In the genomic region with DNA sequence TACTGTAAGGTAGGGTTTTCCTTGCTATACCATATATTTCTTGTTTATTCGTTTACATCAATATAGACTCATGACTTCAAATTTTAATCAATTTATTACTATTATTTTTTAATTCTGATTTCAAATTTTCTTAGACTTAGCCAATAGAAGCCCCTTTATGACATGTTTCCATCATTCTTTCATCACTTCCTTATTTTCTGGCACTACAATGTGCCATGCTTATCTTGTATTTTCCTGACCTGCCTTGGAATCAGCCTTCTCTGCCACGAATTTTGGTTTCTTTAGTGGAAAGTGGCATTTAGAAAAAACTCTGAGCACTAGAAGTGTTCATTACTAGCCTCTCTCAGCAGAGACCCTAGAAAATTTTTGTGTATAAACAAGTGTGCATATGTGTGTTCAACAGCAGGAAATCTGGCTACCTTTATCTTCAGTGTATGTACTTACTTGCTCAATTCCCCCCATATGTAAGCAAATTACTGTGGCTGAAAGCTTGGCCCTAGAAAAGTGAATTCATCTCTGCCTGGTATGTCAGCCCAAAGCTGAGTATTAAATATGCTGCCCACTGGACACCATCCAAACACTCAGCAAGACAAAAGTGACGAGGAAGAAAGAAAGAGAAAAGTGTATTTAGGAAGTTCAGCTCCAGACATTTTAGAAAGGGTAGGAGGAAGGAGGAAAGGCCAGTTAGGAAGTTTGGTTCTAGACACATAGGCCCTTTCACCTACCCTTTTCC, we compare ENCODE assay signal across 1 cellular context.
TF ChIP-seq lines count a peak whose summit lies in the region.

No MANE protein-coding gene starts in this region.

TF ChIP-seq in HepG2, 621 proteins besides CTCF, POLR2A, EP300 and RAD21 (continued from another document and continues in another):
- TF ChIP-seq, protein P1, sequence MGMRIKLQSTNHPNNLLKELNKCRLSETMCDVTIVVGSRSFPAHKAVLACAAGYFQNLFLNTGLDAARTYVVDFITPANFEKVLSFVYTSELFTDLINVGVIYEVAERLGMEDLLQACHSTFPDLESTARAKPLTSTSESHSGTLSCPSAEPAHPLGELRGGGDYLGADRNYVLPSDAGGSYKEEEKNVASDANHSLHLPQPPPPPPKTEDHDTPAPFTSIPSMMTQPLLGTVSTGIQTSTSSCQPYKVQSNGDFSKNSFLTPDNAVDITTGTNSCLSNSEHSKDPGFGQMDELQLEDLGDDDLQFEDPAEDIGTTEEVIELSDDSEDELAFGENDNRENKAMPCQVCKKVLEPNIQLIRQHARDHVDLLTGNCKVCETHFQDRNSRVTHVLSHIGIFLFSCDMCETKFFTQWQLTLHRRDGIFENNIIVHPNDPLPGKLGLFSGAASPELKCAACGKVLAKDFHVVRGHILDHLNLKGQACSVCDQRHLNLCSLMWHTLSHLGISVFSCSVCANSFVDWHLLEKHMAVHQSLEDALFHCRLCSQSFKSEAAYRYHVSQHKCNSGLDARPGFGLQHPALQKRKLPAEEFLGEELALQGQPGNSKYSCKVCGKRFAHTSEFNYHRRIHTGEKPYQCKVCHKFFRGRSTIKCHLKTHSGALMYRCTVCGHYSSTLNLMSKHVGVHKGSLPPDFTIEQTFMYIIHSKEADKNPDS (CRISPR knock-in tag; IDR thresholded peaks at IDR 0.05): peak; percentile 76; the same call in 1 of the 2 replicates
- TF ChIP-seq, protein P2, sequence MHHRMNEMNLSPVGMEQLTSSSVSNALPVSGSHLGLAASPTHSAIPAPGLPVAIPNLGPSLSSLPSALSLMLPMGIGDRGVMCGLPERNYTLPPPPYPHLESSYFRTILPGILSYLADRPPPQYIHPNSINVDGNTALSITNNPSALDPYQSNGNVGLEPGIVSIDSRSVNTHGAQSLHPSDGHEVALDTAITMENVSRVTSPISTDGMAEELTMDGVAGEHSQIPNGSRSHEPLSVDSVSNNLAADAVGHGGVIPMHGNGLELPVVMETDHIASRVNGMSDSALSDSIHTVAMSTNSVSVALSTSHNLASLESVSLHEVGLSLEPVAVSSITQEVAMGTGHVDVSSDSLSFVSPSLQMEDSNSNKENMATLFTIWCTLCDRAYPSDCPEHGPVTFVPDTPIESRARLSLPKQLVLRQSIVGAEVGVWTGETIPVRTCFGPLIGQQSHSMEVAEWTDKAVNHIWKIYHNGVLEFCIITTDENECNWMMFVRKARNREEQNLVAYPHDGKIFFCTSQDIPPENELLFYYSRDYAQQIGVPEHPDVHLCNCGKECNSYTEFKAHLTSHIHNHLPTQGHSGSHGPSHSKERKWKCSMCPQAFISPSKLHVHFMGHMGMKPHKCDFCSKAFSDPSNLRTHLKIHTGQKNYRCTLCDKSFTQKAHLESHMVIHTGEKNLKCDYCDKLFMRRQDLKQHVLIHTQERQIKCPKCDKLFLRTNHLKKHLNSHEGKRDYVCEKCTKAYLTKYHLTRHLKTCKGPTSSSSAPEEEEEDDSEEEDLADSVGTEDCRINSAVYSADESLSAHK (CRISPR knock-in tag; IDR thresholded peaks at IDR 0.05; ENCODE audit: borderline replicate concordance): no peak
- TF ChIP-seq NR2F2 (IDR thresholded peaks at IDR 0.05; ENCODE audit: borderline replicate concordance, low read depth) (no peak), ZNF253 (CRISPR knock-in tag; IDR thresholded peaks at IDR 0.05; ENCODE audit: borderline replicate concordance) (no peak), HES4 (CRISPR knock-in tag; IDR thresholded peaks at IDR 0.05; ENCODE audit: borderline replicate concordance) (no peak), ZNF652 (CRISPR knock-in tag; IDR thresholded peaks at IDR 0.05; ENCODE audit: borderline replicate concordance, low read depth) (no peak), ZNF766 (CRISPR knock-in tag; IDR thresholded peaks at IDR 0.05; ENCODE audit: borderline replicate concordance) (no peak), ZNF543 (CRISPR knock-in tag; IDR thresholded peaks at IDR 0.05) (no peak), ZMYM3 (CRISPR knock-in tag; IDR thresholded peaks at IDR 0.05) (no peak), ARNTL (CRISPR knock-in tag; IDR thresholded peaks at IDR 0.05) (no peak), PCBP1 (IDR thresholded peaks at IDR 0.05; ENCODE audit: borderline replicate concordance, low read depth, low read length) (no peak), SRSF4 (IDR thresholded peaks at IDR 0.05; ENCODE audit: low read depth, low read length, poor library complexity, severe bottlenecking) (no peak), RBM22 (optimal IDR thresholded peaks at IDR 0.05; ENCODE audit: low read length) (no peak), ZFP36L2 (CRISPR knock-in tag; IDR thresholded peaks at IDR 0.05) (no peak), SOX5 (CRISPR knock-in tag; IDR thresholded peaks at IDR 0.05; ENCODE audit: borderline replicate concordance) (no peak), POLR2AphosphoS2 (IDR thresholded peaks at IDR 0.05; ENCODE audit: low read depth, low read length) (no peak), MXI1 (IDR thresholded peaks at IDR 0.05; ENCODE audit: borderline replicate concordance, low read depth, low read length) (no peak), AKAP8 (CRISPR knock-in tag; IDR thresholded peaks at IDR 0.05) (no peak), RFXANK (CRISPR knock-in tag; IDR thresholded peaks at IDR 0.05) (no peak), CHD4 (IDR thresholded peaks at IDR 0.05; ENCODE audit: borderline replicate concordance, low read length) (no peak)
- TF ChIP-seq, protein P3, sequence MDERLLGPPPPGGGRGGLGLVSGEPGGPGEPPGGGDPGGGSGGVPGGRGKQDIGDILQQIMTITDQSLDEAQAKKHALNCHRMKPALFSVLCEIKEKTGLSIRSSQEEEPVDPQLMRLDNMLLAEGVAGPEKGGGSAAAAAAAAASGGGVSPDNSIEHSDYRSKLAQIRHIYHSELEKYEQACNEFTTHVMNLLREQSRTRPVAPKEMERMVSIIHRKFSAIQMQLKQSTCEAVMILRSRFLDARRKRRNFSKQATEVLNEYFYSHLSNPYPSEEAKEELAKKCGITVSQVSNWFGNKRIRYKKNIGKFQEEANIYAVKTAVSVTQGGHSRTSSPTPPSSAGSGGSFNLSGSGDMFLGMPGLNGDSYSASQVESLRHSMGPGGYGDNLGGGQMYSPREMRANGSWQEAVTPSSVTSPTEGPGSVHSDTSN (CRISPR knock-in tag; IDR thresholded peaks at IDR 0.05): no peak
- TF ChIP-seq, protein P4, sequence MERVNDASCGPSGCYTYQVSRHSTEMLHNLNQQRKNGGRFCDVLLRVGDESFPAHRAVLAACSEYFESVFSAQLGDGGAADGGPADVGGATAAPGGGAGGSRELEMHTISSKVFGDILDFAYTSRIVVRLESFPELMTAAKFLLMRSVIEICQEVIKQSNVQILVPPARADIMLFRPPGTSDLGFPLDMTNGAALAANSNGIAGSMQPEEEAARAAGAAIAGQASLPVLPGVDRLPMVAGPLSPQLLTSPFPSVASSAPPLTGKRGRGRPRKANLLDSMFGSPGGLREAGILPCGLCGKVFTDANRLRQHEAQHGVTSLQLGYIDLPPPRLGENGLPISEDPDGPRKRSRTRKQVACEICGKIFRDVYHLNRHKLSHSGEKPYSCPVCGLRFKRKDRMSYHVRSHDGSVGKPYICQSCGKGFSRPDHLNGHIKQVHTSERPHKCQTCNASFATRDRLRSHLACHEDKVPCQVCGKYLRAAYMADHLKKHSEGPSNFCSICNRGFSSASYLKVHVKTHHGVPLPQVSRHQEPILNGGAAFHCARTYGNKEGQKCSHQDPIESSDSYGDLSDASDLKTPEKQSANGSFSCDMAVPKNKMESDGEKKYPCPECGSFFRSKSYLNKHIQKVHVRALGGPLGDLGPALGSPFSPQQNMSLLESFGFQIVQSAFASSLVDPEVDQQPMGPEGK (CRISPR knock-in tag; IDR thresholded peaks at IDR 0.05): no peak
- TF ChIP-seq, protein P5, sequence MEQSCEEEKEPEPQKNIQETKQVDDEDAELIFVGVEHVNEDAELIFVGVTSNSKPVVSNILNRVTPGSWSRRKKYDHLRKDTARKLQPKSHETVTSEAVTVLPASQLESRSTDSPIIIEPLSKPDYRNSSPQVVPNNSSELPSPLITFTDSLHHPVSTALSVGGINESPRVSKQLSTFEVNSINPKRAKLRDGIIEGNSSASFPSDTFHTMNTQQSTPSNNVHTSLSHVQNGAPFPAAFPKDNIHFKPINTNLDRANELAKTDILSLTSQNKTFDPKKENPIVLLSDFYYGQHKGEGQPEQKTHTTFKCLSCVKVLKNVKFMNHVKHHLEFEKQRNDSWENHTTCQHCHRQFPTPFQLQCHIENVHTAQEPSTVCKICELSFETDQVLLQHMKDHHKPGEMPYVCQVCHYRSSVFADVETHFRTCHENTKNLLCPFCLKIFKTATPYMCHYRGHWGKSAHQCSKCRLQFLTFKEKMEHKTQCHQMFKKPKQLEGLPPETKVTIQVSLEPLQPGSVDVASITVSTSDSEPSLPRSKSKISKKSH (CRISPR knock-in tag; IDR thresholded peaks at IDR 0.05; ENCODE audit: borderline replicate concordance): no peak
- TF ChIP-seq, protein P6, sequence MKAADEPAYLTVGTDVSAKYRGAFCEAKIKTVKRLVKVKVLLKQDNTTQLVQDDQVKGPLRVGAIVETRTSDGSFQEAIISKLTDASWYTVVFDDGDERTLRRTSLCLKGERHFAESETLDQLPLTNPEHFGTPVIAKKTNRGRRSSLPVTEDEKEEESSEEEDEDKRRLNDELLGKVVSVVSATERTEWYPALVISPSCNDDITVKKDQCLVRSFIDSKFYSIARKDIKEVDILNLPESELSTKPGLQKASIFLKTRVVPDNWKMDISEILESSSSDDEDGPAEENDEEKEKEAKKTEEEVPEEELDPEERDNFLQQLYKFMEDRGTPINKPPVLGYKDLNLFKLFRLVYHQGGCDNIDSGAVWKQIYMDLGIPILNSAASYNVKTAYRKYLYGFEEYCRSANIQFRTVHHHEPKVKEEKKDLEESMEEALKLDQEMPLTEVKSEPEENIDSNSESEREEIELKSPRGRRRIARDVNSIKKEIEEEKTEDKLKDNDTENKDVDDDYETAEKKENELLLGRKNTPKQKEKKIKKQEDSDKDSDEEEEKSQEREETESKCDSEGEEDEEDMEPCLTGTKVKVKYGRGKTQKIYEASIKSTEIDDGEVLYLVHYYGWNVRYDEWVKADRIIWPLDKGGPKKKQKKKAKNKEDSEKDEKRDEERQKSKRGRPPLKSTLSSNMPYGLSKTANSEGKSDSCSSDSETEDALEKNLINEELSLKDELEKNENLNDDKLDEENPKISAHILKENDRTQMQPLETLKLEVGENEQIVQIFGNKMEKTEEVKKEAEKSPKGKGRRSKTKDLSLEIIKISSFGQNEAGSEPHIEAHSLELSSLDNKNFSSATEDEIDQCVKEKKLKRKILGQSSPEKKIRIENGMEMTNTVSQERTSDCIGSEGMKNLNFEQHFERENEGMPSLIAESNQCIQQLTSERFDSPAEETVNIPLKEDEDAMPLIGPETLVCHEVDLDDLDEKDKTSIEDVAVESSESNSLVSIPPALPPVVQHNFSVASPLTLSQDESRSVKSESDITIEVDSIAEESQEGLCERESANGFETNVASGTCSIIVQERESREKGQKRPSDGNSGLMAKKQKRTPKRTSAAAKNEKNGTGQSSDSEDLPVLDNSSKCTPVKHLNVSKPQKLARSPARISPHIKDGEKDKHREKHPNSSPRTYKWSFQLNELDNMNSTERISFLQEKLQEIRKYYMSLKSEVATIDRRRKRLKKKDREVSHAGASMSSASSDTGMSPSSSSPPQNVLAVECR (CRISPR knock-in tag; IDR thresholded peaks at IDR 0.05; ENCODE audit: borderline replicate concordance): peak; percentile 39; the same call in 1 of the 2 replicates
- TF ChIP-seq, protein P7, sequence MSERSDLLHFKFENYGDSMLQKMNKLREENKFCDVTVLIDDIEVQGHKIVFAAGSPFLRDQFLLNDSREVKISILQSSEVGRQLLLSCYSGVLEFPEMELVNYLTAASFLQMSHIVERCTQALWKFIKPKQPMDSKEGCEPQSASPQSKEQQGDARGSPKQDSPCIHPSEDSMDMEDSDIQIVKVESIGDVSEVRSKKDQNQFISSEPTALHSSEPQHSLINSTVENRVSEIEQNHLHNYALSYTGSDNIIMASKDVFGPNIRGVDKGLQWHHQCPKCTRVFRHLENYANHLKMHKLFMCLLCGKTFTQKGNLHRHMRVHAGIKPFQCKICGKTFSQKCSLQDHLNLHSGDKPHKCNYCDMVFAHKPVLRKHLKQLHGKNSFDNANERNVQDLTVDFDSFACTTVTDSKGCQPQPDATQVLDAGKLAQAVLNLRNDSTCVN (CRISPR knock-in tag; IDR thresholded peaks at IDR 0.05; ENCODE audit: borderline replicate concordance): no peak
- TF ChIP-seq, protein P8, sequence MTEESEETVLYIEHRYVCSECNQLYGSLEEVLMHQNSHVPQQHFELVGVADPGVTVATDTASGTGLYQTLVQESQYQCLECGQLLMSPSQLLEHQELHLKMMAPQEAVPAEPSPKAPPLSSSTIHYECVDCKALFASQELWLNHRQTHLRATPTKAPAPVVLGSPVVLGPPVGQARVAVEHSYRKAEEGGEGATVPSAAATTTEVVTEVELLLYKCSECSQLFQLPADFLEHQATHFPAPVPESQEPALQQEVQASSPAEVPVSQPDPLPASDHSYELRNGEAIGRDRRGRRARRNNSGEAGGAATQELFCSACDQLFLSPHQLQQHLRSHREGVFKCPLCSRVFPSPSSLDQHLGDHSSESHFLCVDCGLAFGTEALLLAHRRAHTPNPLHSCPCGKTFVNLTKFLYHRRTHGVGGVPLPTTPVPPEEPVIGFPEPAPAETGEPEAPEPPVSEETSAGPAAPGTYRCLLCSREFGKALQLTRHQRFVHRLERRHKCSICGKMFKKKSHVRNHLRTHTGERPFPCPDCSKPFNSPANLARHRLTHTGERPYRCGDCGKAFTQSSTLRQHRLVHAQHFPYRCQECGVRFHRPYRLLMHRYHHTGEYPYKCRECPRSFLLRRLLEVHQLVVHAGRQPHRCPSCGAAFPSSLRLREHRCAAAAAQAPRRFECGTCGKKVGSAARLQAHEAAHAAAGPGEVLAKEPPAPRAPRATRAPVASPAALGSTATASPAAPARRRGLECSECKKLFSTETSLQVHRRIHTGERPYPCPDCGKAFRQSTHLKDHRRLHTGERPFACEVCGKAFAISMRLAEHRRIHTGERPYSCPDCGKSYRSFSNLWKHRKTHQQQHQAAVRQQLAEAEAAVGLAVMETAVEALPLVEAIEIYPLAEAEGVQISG (CRISPR knock-in tag; IDR thresholded peaks at IDR 0.05): no peak
- TF ChIP-seq, protein P9, sequence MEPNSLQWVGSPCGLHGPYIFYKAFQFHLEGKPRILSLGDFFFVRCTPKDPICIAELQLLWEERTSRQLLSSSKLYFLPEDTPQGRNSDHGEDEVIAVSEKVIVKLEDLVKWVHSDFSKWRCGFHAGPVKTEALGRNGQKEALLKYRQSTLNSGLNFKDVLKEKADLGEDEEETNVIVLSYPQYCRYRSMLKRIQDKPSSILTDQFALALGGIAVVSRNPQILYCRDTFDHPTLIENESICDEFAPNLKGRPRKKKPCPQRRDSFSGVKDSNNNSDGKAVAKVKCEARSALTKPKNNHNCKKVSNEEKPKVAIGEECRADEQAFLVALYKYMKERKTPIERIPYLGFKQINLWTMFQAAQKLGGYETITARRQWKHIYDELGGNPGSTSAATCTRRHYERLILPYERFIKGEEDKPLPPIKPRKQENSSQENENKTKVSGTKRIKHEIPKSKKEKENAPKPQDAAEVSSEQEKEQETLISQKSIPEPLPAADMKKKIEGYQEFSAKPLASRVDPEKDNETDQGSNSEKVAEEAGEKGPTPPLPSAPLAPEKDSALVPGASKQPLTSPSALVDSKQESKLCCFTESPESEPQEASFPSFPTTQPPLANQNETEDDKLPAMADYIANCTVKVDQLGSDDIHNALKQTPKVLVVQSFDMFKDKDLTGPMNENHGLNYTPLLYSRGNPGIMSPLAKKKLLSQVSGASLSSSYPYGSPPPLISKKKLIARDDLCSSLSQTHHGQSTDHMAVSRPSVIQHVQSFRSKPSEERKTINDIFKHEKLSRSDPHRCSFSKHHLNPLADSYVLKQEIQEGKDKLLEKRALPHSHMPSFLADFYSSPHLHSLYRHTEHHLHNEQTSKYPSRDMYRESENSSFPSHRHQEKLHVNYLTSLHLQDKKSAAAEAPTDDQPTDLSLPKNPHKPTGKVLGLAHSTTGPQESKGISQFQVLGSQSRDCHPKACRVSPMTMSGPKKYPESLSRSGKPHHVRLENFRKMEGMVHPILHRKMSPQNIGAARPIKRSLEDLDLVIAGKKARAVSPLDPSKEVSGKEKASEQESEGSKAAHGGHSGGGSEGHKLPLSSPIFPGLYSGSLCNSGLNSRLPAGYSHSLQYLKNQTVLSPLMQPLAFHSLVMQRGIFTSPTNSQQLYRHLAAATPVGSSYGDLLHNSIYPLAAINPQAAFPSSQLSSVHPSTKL (CRISPR knock-in tag; IDR thresholded peaks at IDR 0.05): peak; percentile 55; the same call in 1 of the 2 replicates
